In genomic region chr3:190934616-190935015, GRCh38 we compare ENCODE assay signal across 7 cellular contexts.
DNase-seq lines count a peak whose midpoint lies in the region; ATAC-seq and TF ChIP-seq lines count a peak whose summit lies in the region.
"Not testable (repeated sequence)": the region's sequence is repeated elsewhere in the genome, so short reads cannot be mapped to it uniquely, and the experiment has no call there.

No MANE protein-coding gene starts in this region.

- not testable (repeated sequence) for H3K36me3 ChIP-seq in PC-3 (ENCODE audit: low read depth, low read length); hepatocyte (replicated peaks; ENCODE audit: insufficient read depth, low read depth); left lung

- H3K4me2 ChIP-seq in H9 (ENCODE audit: insufficient read depth, insufficient read length, low read length); PC-3 (ENCODE audit: low read length); hepatocyte: not testable (repeated sequence)

- not testable (repeated sequence) for H3K18ac ChIP-seq in H9 (ENCODE audit: insufficient read length, low read depth, low read length)

- not testable (repeated sequence) for H3K9me3 Mint-ChIP-seq in H9; stimulated activated memory B cell treated with anti-CD40 and anti-IgM and Interleukin-4, amounts not matched to agents 10 μg/mL and 1 μg/mL and 100 μg/mL, for 72 hours

- intact Hi-C loops in PC-3 (cut with micrococcal nuclease); left lung (cut with DNase I): not testable (repeated sequence)

- H3K27me3 ChIP-seq in H9 (ENCODE audit: insufficient read depth, low read length); PC-3 (ENCODE audit: low read length); hepatocyte; left lung: not testable (repeated sequence)

- not testable (repeated sequence) for H3K27me3 Mint-ChIP-seq in H9 (ENCODE audit: low read depth)
- H3K27me3 Mint-ChIP-seq in stimulated activated memory B cell treated with anti-CD40 and anti-IgM and Interleukin-4, amounts not matched to agents 10 μg/mL and 1 μg/mL and 100 μg/mL, for 72 hours: peaks cover 14% of the 10 kb centered on the region

- H3K27ac Mint-ChIP-seq in H9; stimulated activated memory B cell treated with anti-CD40 and anti-IgM and Interleukin-4, amounts not matched to agents 10 μg/mL and 1 μg/mL and 100 μg/mL, for 72 hours: not testable (repeated sequence)

- not testable (repeated sequence) for H3K36me3 Mint-ChIP-seq in H9 (ENCODE audit: insufficient read depth in 1 of 3, low read depth in 3 of 3); stimulated activated memory B cell treated with anti-CD40 and anti-IgM and Interleukin-4, amounts not matched to agents 10 μg/mL and 1 μg/mL and 100 μg/mL, for 72 hours

- H3K56ac ChIP-seq in H9 (ENCODE audit: insufficient read length, low read depth, low read length): not testable (repeated sequence)

- not testable (repeated sequence) for H3K79me2 ChIP-seq in H9 (ENCODE audit: insufficient read depth, low read length); PC-3 (ENCODE audit: low read length); hepatocyte

- not testable (repeated sequence) for H2AFZ ChIP-seq in H9 (ENCODE audit: low read length); PC-3 (ENCODE audit: low read length); hepatocyte

- H3K23me2 ChIP-seq in H9 (ENCODE audit: insufficient read length, low read depth, low read length, poor library complexity, severe bottlenecking): not testable (repeated sequence)

- BruUV-seq in PC-3 (replicated peaks; lab: Mats Ljungman, UMichigan): not testable (repeated sequence)

- not testable (repeated sequence) for H2BK20ac ChIP-seq in H9 (ENCODE audit: low read depth, low read length, poor library complexity, severe bottlenecking)

- H3K9me2 ChIP-seq in PC-3 (replicated peaks; ENCODE audit: low read length); hepatocyte (replicated peaks; ENCODE audit: insufficient read depth): not testable (repeated sequence)

- not testable (repeated sequence) for H2BK5ac ChIP-seq in H9 (ENCODE audit: insufficient read length, low read length)

- not testable (repeated sequence) for H3K27ac ChIP-seq in H9 (ENCODE audit: insufficient read length, low read depth, low read length); PC-3 (ENCODE audit: low read length); hepatocyte; left lung

- H3K23ac ChIP-seq in H9 (ENCODE audit: insufficient read length, low read depth, low read length): not testable (repeated sequence)

- not testable (repeated sequence) for H3K9me3 ChIP-seq in H9 (ENCODE audit: control insufficient read depth, low read depth, low read length); PC-3 (ENCODE audit: low read length); hepatocyte (ENCODE audit: low read depth); left lung

- ATAC-seq in PC-3 (peak; percentile 48), left lung (peak; percentile 41)
- ATAC-seq in stimulated activated memory B cell treated with anti-CD40 and anti-IgM and Interleukin-4, amounts not matched to agents 10 μg/mL and 1 μg/mL and 100 μg/mL, for 72 hours: peak; percentile 20

- not testable (repeated sequence) for H3K4me1 Mint-ChIP-seq in H9; stimulated activated memory B cell treated with anti-CD40 and anti-IgM and Interleukin-4, amounts not matched to agents 10 μg/mL and 1 μg/mL and 100 μg/mL, for 72 hours

- H4K8ac ChIP-seq in H9 (replicated peaks; ENCODE audit: insufficient read length, low read depth, low read length): not testable (repeated sequence)

- POLR2A ChIA-PET in PC-3 (lab: Charles Lee; ENCODE audit: unreplicated experiment): not testable (repeated sequence)

- not testable (repeated sequence) for H2BK15ac ChIP-seq in H9 (ENCODE audit: low read depth, low read length)

- not testable (repeated sequence) for H4K5ac ChIP-seq in H9 (ENCODE audit: insufficient read length, low read depth, low read length)

- not testable (repeated sequence) for H4K20me1 ChIP-seq in H9 (ENCODE audit: control insufficient read depth, insufficient read depth, insufficient read length); PC-3 (ENCODE audit: low read length); hepatocyte (ENCODE audit: insufficient read depth, poor library complexity, severe bottlenecking)

- not testable (repeated sequence) for H3K4ac ChIP-seq in H9 (ENCODE audit: low read depth, low read length)

- not testable (repeated sequence) for H4K91ac ChIP-seq in H9 (ENCODE audit: insufficient read length, low read depth, low read length)

- H3K14ac ChIP-seq in H9 (ENCODE audit: insufficient read depth, low read length): not testable (repeated sequence)

- DNase-seq in Daoy (ENCODE audit: low read depth): peak; percentile 39
- DNase-seq in H9: peak; percentile 61
- peak; percentile 60 for DNase-seq in NCI-H510A treated with DMSO at 0.1 percent for 48 hours (lab: John Stamatoyannopoulos, UW)
- DNase-seq in PC-3, left lung: not testable (repeated sequence)
- DNase-seq in hepatocyte (ENCODE audit: low spot score): peak; percentile 13

- CTCF ChIA-PET in PC-3 (lab: Charles Lee): not testable (repeated sequence)

- not testable (repeated sequence) for H2AK5ac ChIP-seq in H9 (ENCODE audit: insufficient read length, low read length)

- H2BK120ac ChIP-seq in H9 (ENCODE audit: low read depth, low read length, poor library complexity, severe bottlenecking): not testable (repeated sequence)

- no CpG with 5 or more reads among the region's 9 CpGs for WGBS in H9 (ENCODE audit: extremely low coverage, insufficient read length, low lambda C conversion rate)
- WGBS in hepatocyte (ENCODE audit: low lambda C conversion rate, missing lambda C conversion rate): 57% methylated on average over 9 of the region's 9 CpGs

- peak overlapping the region in 1 of 2 experiments; percentile 53; a peak in 3 of 5 replicates for H3K4me3 Mint-ChIP-seq in H9
- not testable (repeated sequence) for H3K4me3 Mint-ChIP-seq in stimulated activated memory B cell treated with anti-CD40 and anti-IgM and Interleukin-4, amounts not matched to agents 10 μg/mL and 1 μg/mL and 100 μg/mL, for 72 hours

- TF ChIP-seq CTCF in H9 (conservative IDR thresholded peaks at IDR 0.05); PC-3 (conservative IDR thresholded peaks at IDR 0.05; ENCODE audit: low read depth, low read length); hepatocyte (IDR thresholded peaks at IDR 0.05; ENCODE audit: poor library complexity); left lung (IDR thresholded peaks at IDR 0.05): not testable (repeated sequence)

- not testable (repeated sequence) for H2BK12ac ChIP-seq in H9 (ENCODE audit: insufficient read length, low read depth, low read length)

- not testable (repeated sequence) for H3K9ac ChIP-seq in H9 (ENCODE audit: extremely low read depth, insufficient read length, low read length); PC-3 (ENCODE audit: low read length)

- not testable (repeated sequence) for H3F3A ChIP-seq in PC-3 (ENCODE audit: low read length, unreplicated experiment)

- H3K4me1 ChIP-seq in H9 (ENCODE audit: insufficient read depth, low read length); PC-3 (ENCODE audit: insufficient read depth, low read length); hepatocyte (ENCODE audit: insufficient read depth); left lung: not testable (repeated sequence)

- H3K4me3 ChIP-seq in PC-3 (ENCODE audit: low read length); hepatocyte; left lung: not testable (repeated sequence)

- not testable (repeated sequence) for H3T11ph ChIP-seq in H9 (ENCODE audit: low read length)

- H3K79me1 ChIP-seq in H9 (ENCODE audit: insufficient read depth, low read depth, low read length, poor library complexity, severe bottlenecking): not testable (repeated sequence)
